In the genomic region with DNA sequence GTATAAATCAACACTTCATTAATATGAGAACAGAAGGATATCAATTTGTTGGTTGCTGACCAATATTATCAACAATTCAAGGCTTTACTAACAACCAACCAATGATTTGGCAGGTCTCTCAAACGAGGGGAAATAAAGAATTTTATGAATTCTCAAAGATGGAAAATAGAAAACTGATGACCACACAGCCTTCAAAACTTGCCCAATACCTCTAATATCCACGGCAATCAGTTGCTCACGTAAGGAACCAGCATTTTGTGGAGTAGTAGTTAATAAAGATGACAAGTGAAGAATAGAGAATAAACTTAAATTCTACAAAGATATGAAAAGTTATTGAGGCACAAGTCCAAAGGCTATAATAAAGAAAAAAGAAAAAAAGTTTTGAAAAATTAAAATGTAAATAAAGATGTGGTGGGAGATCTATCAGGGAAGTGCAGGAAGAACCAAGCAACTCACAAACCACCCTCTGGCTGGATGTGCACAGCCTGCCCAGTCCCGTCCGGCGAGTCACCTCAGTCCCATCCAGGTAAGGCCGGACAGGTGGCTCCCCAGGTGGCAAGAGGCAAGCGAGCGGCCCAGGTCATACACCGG, we compare ENCODE assay signal across 8 cellular contexts. TPM values are rescaled to one million over a fixed set of nuclear protein-coding genes. Genes with fewer than 3 reads are reported as not detected.
DNase-seq lines count a peak whose midpoint lies in the region; ATAC-seq and TF ChIP-seq lines count a peak whose summit lies in the region.

No MANE protein-coding gene starts in this region.

- ATAC-seq in HG03439 (IDR thresholded peaks at IDR 0.05; ENCODE audit: unreplicated experiment): no peak

- no peak for TF ChIP-seq CTCF in fibroblast of the aortic adventitia (IDR thresholded peaks at IDR 0.05; ENCODE audit: insufficient read depth, low read length)

- peak overlapping the region; percentile 80 for H3K4me3 ChIP-seq in GM23248
- H3K4me3 ChIP-seq in fibroblast of the aortic adventitia (ENCODE audit: low read depth, low read length): peak overlapping the region; percentile 88
- peak overlapping the region; percentile 87 for H3K4me3 ChIP-seq in skeletal muscle cell (ENCODE audit: low read depth, low read length)

- in situ Hi-C loops in GM23248 (cut with MboI): no loop called here

- WGBS in GM23248 (ENCODE audit: low coverage in 1 of 2, low lambda C conversion rate in 2 of 2, missing lambda C conversion rate in 2 of 2), 2 experiments: 15 to 17% methylated on average over 9 to 10 of the region's 10 CpGs

- H3K27me3 ChIP-seq in GM23248 (replicated peaks; ENCODE audit: insufficient read depth): no peaks in the 10 kb centered on the region

- H3K27ac ChIP-seq in GM23248: peak overlapping the region; percentile 78

- no peaks in the 10 kb centered on the region for H3K36me3 ChIP-seq in GM23248 (ENCODE audit: low read depth)

- H3K4me2 ChIP-seq in GM23248 (ENCODE audit: unreplicated experiment): peak overlapping the region; percentile 89

- no peaks in the 10 kb centered on the region for H4K20me1 ChIP-seq in GM23248 (ENCODE audit: insufficient read depth)

- H2AFZ ChIP-seq in GM23248: peak overlapping the region; percentile 91

- no peaks in the 10 kb centered on the region for H3F3A ChIP-seq in GM23248 (ENCODE audit: insufficient read depth)

- peaks cover 5% of the 10 kb centered on the region; the same call in 1 of the 2 replicates for H3K4me1 ChIP-seq in GM23248 (ENCODE audit: insufficient read depth)

- H3K79me2 ChIP-seq in GM23248 (ENCODE audit: insufficient read depth): peaks cover 45% of the 10 kb centered on the region

- H3K9me3 ChIP-seq in GM23248 (ENCODE audit: low read depth): no peaks in the 10 kb centered on the region

- H3K9ac ChIP-seq in GM23248: peak overlapping the region; percentile 90

- no peaks in the 10 kb centered on the region for H3K9me2 ChIP-seq in GM23248 (ENCODE audit: insufficient read depth)

- DNase-seq in GM23248: peak; percentile 22
- peak; percentile 79 for DNase-seq in SW480 (ENCODE audit: low spot score)
- DNase-seq in fibroblast of the aortic adventitia (ENCODE audit: low read depth): peak; percentile 44
- no peak for DNase-seq in skeletal muscle cell (ENCODE audit: low read depth)
- DNase-seq in NCI-H82 (lab: John Stamatoyannopoulos, UW): no peak
- DNase-seq in GM19238 (ENCODE audit: insufficient read length, low spot score): no peak
- DNase-seq in activated CD8-positive, alpha-beta memory T cell treated with anti-CD3 and anti-CD28 coated beads, Interleukin-2, amount 50 U/mL, for 4 hours: no peak

RNA-seq across cellular contexts. Expression of gene GK5, which starts 0.8 kb away (rescaled TPM):
- 8.5 and 11.5 TPM in 2 replicates for total RNA-seq in GM23248 (2014; rRNA removed; shearing (Covaris generic))
- 6.1 and 7.2 TPM in 2 replicates for polyA plus RNA-seq in GM23248 (2016; fragmentation: Nextera tagmentation; extraction: Ambion mirVana)
- total RNA-seq in fibroblast of the aortic adventitia (ENCODE audit: low replicate concordance): 27.3 and 29.2 TPM in 2 replicates

Comparison
In these comparisons a context has a peak if more than half of its experiments do, and no peak if none do; other contexts are left out.
1. DNase-seq: peak in GM23248 (single experiment), SW480 (single experiment) and fibroblast of the aortic adventitia (single experiment); none in skeletal muscle cell (single experiment), NCI-H82 (single experiment), GM19238 (single experiment) and activated CD8-positive, alpha-beta memory T cell treated with anti-CD3 and anti-CD28 coated beads, Interleukin-2, amount 50 U/mL, for 4 hours (single experiment).
2. Peak in every context shown above with its lines, with median percentiles within 50 percentile points of each other: H3K4me3 ChIP-seq.